In the genomic region with DNA sequence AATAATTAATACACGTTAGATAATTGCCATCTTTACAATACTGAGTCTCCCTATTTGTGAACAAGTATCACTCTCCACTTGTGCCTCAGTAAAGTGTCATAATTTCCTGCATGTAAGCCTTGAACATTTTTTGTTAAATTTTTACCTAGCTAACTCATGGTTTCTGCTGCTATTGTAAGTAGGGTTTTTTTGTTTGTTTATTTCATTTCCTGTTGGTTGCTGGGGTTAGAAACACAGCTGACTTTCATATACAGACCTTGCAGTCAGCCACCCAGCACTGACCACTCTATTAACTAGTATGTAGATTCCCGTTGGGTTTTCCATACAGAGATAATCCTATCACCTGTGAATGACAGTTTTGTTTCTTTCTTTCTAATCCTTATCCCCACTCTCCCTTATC, we compare ENCODE assay signal across 14 cellular contexts.
A peak's percentile ranks its signal among the peaks of the same experiment; 100 is the strongest.
DNase-seq lines count a peak whose midpoint lies in the region; ATAC-seq lines count a peak whose summit lies in the region.
"Had no signal": no experiment of that assay in that cellular context is flagged by ENCODE, and none has a peak within 500 bp of the region (broad histone marks: within the 10 kb centered on the region; RNA-seq: fewer than 3 reads in every experiment).

No MANE protein-coding gene starts in this region.

- no peaks in the 10 kb centered on the region for H4K20me1 ChIP-seq in Karpas-422 (ENCODE audit: insufficient read depth, low read depth, low read length)
- no peaks in the 10 kb centered on the region for H4K20me1 ChIP-seq in GM23248 (ENCODE audit: insufficient read depth)

- H3K9ac ChIP-seq in mesenchymal stem cell (ENCODE audit: low read length) (no peak overlapping the region), Karpas-422 (ENCODE audit: low read length) (no peak overlapping the region), GM23248 (no peak overlapping the region)

- H3K23ac ChIP-seq in mesenchymal stem cell (ENCODE audit: low read length in 2 of 2), result no peak overlapping the region

- H3K4ac ChIP-seq in mesenchymal stem cell (ENCODE audit: low read depth in 1 of 2, low read length in 2 of 2), result no peak overlapping the region

- DNase-seq in mesenchymal stem cell, result peak; percentile 44
- DNase-seq in Karpas-422, result no peak
- no peak for DNase-seq in GM23248
- no peak for DNase-seq in NOMO-1 treated with DMSO at 0.1 percent for 48 hours (lab: John Stamatoyannopoulos, UW; ENCODE audit: unreplicated experiment)
- DNase-seq: CD4-positive, alpha-beta memory T cell; colonic mucosa; NCI-H2081; testis; WERI-Rb-1 had no signal

- H3K4me3 ChIP-seq in mesenchymal stem cell (ENCODE audit: insufficient read depth in 1 of 2, low read depth in 1 of 2, low read length in 2 of 2) (no peak overlapping the region), Karpas-422 (ENCODE audit: low read length) (no peak overlapping the region), GM23248 (no peak overlapping the region)
- H3K4me3 ChIP-seq: colonic mucosa, lung, testis had no signal

- H3K27ac ChIP-seq in mesenchymal stem cell (ENCODE audit: low read length, poor library complexity, severe bottlenecking) (no peak overlapping the region), Karpas-422 (ENCODE audit: low read length) (no peak overlapping the region), GM23248 (no peak overlapping the region)
- H3K27ac ChIP-seq: colonic mucosa, testis, WERI-Rb-1 had no signal

- H2AFZ ChIP-seq in mesenchymal stem cell (ENCODE audit: low read depth, low read length), result no peak overlapping the region
- no peak overlapping the region for H2AFZ ChIP-seq in Karpas-422 (ENCODE audit: low read length)
- no peak overlapping the region for H2AFZ ChIP-seq in GM23248

- no peaks in the 10 kb centered on the region for H3K79me2 ChIP-seq in Karpas-422 (ENCODE audit: low read length)
- H3K79me2 ChIP-seq in GM23248 (ENCODE audit: insufficient read depth), result no peaks in the 10 kb centered on the region

- H2BK15ac ChIP-seq in mesenchymal stem cell (ENCODE audit: low read depth, poor library complexity, severe bottlenecking), result no peak overlapping the region

- no peak overlapping the region for H2BK12ac ChIP-seq in mesenchymal stem cell (ENCODE audit: low read length in 2 of 2)

- H3K4me2 ChIP-seq in mesenchymal stem cell (ENCODE audit: low read length, poor library complexity, severe bottlenecking) (no peak overlapping the region), Karpas-422 (ENCODE audit: low read depth, low read length, poor library complexity, severe bottlenecking) (no peak overlapping the region), GM23248 (ENCODE audit: unreplicated experiment) (no peak overlapping the region)

- H2AK5ac ChIP-seq in mesenchymal stem cell (ENCODE audit: low read length, severe bottlenecking), result no peak overlapping the region

- H3F3A ChIP-seq in GM23248 (ENCODE audit: insufficient read depth), result no peaks in the 10 kb centered on the region

- H3K4me1 ChIP-seq in mesenchymal stem cell (ENCODE audit: control insufficient read depth, insufficient read depth, low read depth, low read length), result no peaks in the 10 kb centered on the region
- no peaks in the 10 kb centered on the region for H3K4me1 ChIP-seq in Karpas-422 (ENCODE audit: low read length)
- no peaks in the 10 kb centered on the region for H3K4me1 ChIP-seq in GM23248 (ENCODE audit: insufficient read depth)
- H3K4me1 ChIP-seq: colonic mucosa, testis had no signal

- no peak overlapping the region for H2BK5ac ChIP-seq in mesenchymal stem cell (ENCODE audit: low read depth, low read length, poor library complexity, severe bottlenecking)

- no peak overlapping the region for H3K18ac ChIP-seq in mesenchymal stem cell (ENCODE audit: low read depth in 1 of 2, low read length in 2 of 2)

- in situ Hi-C loops in GM23248 (cut with MboI), result no loop called here

- no peak overlapping the region for H3K14ac ChIP-seq in mesenchymal stem cell (ENCODE audit: low read length in 2 of 2)

- peaks cover 10% of the 10 kb centered on the region for H3K79me1 ChIP-seq in mesenchymal stem cell (replicated peaks; ENCODE audit: low read length, poor library complexity, severe bottlenecking)

- 71% methylated on average over 2 of the region's 2 CpGs for WGBS in mesenchymal stem cell
- whole genome bisulfite sequencing in GM23248 (ENCODE audit: low coverage in 1 of 2, low lambda C conversion rate in 2 of 2, missing lambda C conversion rate in 2 of 2), 2 experiments, result 47 to 53% methylated on average over 2 of the region's 2 CpGs

- H3K36me3 ChIP-seq in mesenchymal stem cell (ENCODE audit: control insufficient read depth in 1 of 2, insufficient read depth in 2 of 2, low read depth in 1 of 2, low read length in 2 of 2), result no peaks in the 10 kb centered on the region
- no peaks in the 10 kb centered on the region for H3K36me3 ChIP-seq in Karpas-422 (ENCODE audit: insufficient read depth, low read length)
- no peaks in the 10 kb centered on the region for H3K36me3 ChIP-seq in GM23248 (ENCODE audit: low read depth)
- H3K36me3 ChIP-seq: colonic mucosa, WERI-Rb-1 had no signal

- H3K9me2 ChIP-seq in Karpas-422 (replicated peaks; ENCODE audit: insufficient read depth, low read length) (no peaks in the 10 kb centered on the region), GM23248 (ENCODE audit: insufficient read depth) (no peaks in the 10 kb centered on the region)

- no peak overlapping the region for H4K8ac ChIP-seq in mesenchymal stem cell (ENCODE audit: low read length)

- H2BK120ac ChIP-seq in mesenchymal stem cell (ENCODE audit: low read depth, low read length), result no peak overlapping the region

- H3K27me3 ChIP-seq in mesenchymal stem cell (ENCODE audit: control insufficient read depth in 1 of 2, insufficient read depth in 1 of 2, low read length in 2 of 2) (no peaks in the 10 kb centered on the region), Karpas-422 (ENCODE audit: low read length) (no peaks in the 10 kb centered on the region), GM23248 (replicated peaks; ENCODE audit: insufficient read depth) (no peaks in the 10 kb centered on the region)
- H3K27me3 ChIP-seq: colonic mucosa, testis had no signal

- no peak overlapping the region for H4K91ac ChIP-seq in mesenchymal stem cell (ENCODE audit: low read length)

- ATAC-seq in GM19324 (IDR thresholded peaks at IDR 0.05; ENCODE audit: low FRiP score, unreplicated experiment) (peak; percentile 96), GM21723 (IDR thresholded peaks at IDR 0.05; ENCODE audit: unreplicated experiment) (peak; percentile 87), HG03135 (IDR thresholded peaks at IDR 0.05; ENCODE audit: unreplicated experiment) (peak; percentile 94)
- ATAC-seq: SK-N-SH treated with all-trans-retinoic acid at 6 μM for 48 hours had no signal

- H3K9me3 ChIP-seq in mesenchymal stem cell (ENCODE audit: control insufficient read depth, low read length) (no peaks in the 10 kb centered on the region), Karpas-422 (ENCODE audit: low read length) (no peaks in the 10 kb centered on the region), GM23248 (ENCODE audit: low read depth) (no peaks in the 10 kb centered on the region)
- H3K9me3 ChIP-seq: colonic mucosa, testis had no signal
